2 cellular contexts compared by ENCODE assay signal in genomic region chr17:46170609-46171432, GRCh38.
TF ChIP-seq lines count a peak whose summit lies in the region.

No MANE protein-coding gene starts in this region.

TF ChIP-seq in HEK293, 187 proteins besides CTCF, POLR2A, EP300 and RAD21:
- TF ChIP-seq SALL2 (tag by site-specific recombination; IDR thresholded peaks at IDR 0.05; ENCODE audit: borderline replicate concordance) (no peak), ZNF777 (tag by site-specific recombination; IDR thresholded peaks at IDR 0.05; ENCODE audit: borderline replicate concordance) (no peak), ZNF366 (tag by site-specific recombination; conservative IDR thresholded peaks at IDR 0.05) (peak; percentile 55), ZNF362 (tag by site-specific recombination; IDR thresholded peaks at IDR 0.05) (no peak), ZNF692 (tag by site-specific recombination; IDR thresholded peaks at IDR 0.05) (no peak), ZBTB17 (tag by site-specific recombination; IDR thresholded peaks at IDR 0.05) (no peak), ZNF16 (tag by site-specific recombination; IDR thresholded peaks at IDR 0.05; ENCODE audit: low read depth) (no peak), EGR2 (tag by site-specific recombination; IDR thresholded peaks at IDR 0.05; ENCODE audit: low read depth) (no peak), ZNF169 (tag by site-specific recombination; IDR thresholded peaks at IDR 0.05) (no peak), SP2 (tag by site-specific recombination; IDR thresholded peaks at IDR 0.05) (no peak), ZNF585B (tag by site-specific recombination; IDR thresholded peaks at IDR 0.05) (no peak), ZNF274 (IDR thresholded peaks at IDR 0.05; ENCODE audit: low read length) (no peak), ZNF274 (tag by site-specific recombination; IDR thresholded peaks at IDR 0.05; ENCODE audit: borderline replicate concordance) (no peak), KLF7 (tag by site-specific recombination; IDR thresholded peaks at IDR 0.05; ENCODE audit: borderline replicate concordance) (no peak), SCRT2 (tag by site-specific recombination; IDR thresholded peaks at IDR 0.05) (peak; percentile 38; the same call in 1 of the 2 replicates)

TF ChIP-seq in K562, 482 proteins besides CTCF, POLR2A, EP300 and RAD21:
- TF ChIP-seq PML (IDR thresholded peaks at IDR 0.05; ENCODE audit: low read length) (0 out of 2 replicates have a peak, but pooled peaks have one; percentile 23), SUPT5H (IDR thresholded peaks at IDR 0.05) (0 out of 2 replicates have a peak, but pooled peaks have one; percentile 43), USF2 (CRISPR knock-in tag; IDR thresholded peaks at IDR 0.05) (no peak), HDAC1 (IDR thresholded peaks at IDR 0.05) (0 out of 4 replicates have a peak, but pooled peaks of 1 of the 2 experiments have one; percentile 19), POLR2B (IDR thresholded peaks at IDR 0.05; ENCODE audit: low read depth, partially characterized antibody) (peak; percentile 60)
